Comparison of ENCODE assay signal across 8 cellular contexts in the genomic region with DNA sequence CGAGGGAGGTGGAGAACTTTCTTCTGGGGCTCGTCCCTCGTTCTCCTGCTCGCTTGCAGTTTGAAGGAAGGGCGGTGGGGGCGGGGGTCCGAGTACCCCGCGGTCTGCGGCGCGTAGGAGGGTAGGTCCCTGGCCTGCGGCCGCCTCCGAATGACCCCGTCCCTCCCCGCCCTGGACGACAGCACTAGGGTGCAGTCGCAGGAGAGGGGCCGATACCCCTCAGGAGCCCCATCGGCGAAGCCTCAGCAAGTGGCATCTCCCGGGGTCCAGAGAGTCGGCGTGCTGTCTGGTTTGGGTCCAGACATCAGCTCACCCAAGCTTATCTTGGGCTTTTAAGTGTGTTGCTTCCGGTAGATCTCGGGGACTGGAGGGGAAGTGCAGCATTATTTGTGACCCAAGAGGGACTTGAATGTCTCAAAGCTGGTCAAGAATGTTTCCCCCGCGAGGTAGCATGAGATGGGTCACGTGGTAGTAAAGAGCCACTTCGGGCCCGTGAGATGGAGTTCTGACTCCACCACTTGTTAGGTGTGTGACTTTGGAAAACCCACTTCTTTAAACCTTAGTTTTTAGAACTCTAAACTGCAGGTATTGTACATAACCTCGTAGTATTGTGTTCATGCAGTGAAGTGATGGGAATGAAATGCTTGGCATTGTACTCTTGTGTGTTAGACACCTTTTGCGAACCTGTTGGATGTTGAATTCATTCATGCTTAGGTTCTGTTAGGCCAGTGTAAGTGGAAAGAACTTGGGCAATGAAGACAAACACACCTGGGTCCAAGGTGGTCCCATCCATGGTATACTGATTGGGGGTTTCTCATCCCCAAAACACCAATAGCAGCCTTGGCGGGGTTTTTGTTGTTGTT. TPM values are rescaled to one million over a fixed set of nuclear protein-coding genes. Genes with fewer than 3 reads are reported as not detected.
DNase-seq lines count a peak whose midpoint lies in the region; ATAC-seq and TF ChIP-seq lines count a peak whose summit lies in the region.

No MANE protein-coding gene starts in this region.

- peaks cover 60% of the 10 kb centered on the region for H3K27me3 ChIP-seq in HUES64 (ENCODE audit: insufficient read depth, low read length)
- H3K27me3 ChIP-seq in mononuclear cell (ENCODE audit: insufficient read depth, low read length): no peaks in the 10 kb centered on the region
- H3K27me3 ChIP-seq in thymus (ENCODE audit: control insufficient read depth, insufficient read depth): peaks cover 5% of the 10 kb centered on the region

- peak; percentile 25 for ATAC-seq in WTC11

- H3K4me3 ChIP-seq in HUES64 (ENCODE audit: low read length) (peak overlapping the region; percentile 72), mononuclear cell (ENCODE audit: low read length) (peak overlapping the region; percentile 56), thymus (ENCODE audit: low read length) (peak overlapping the region; percentile 74)

- WGBS in HUES64: 17% methylated on average over 35 of the region's 35 CpGs
- 13% methylated on average over 35 of the region's 35 CpGs for WGBS in thymus

- H3K4me1 ChIP-seq in HUES64 (ENCODE audit: insufficient read depth, low read length): peaks cover 15% of the 10 kb centered on the region
- H3K4me1 ChIP-seq in mononuclear cell (ENCODE audit: insufficient read depth, low read length): peaks cover 13% of the 10 kb centered on the region
- H3K4me1 ChIP-seq in thymus (ENCODE audit: control insufficient read depth, insufficient read depth, low read length): peaks cover 3% of the 10 kb centered on the region

- no peaks in the 10 kb centered on the region for H3K9me3 ChIP-seq in HUES64 (ENCODE audit: insufficient read depth, low read depth, low read length)
- H3K9me3 ChIP-seq in mononuclear cell (ENCODE audit: low read depth, low read length): no peaks in the 10 kb centered on the region
- no peaks in the 10 kb centered on the region for H3K9me3 ChIP-seq in thymus (ENCODE audit: control insufficient read depth)

- H3K36me3 Mint-ChIP-seq in WTC11: no peaks in the 10 kb centered on the region

- H3K36me3 ChIP-seq in HUES64 (ENCODE audit: insufficient read depth, low read length) (no peaks in the 10 kb centered on the region), thymus (ENCODE audit: control insufficient read depth, insufficient read depth) (no peaks in the 10 kb centered on the region)

- DNase-seq in AML-193 (lab: John Stamatoyannopoulos, UW) (peak; percentile 69 to 81), GM19240 (ENCODE audit: insufficient read length, low spot score) (peak; percentile 11), WTC11 (ENCODE audit: low spot score) (peak; percentile 39), SW 1271 (lab: John Stamatoyannopoulos, UW) (no peak)
- DNase-seq in effector CD4-positive, alpha-beta T cell: peak; percentile 4

- H3K4me3 Mint-ChIP-seq in WTC11: peak overlapping the region; percentile 83

- peaks cover 51% of the 10 kb centered on the region for H3K27me3 Mint-ChIP-seq in WTC11 (ENCODE audit: low read depth)

- H3K4me1 Mint-ChIP-seq in WTC11: peaks cover 33% of the 10 kb centered on the region

- no peaks in the 10 kb centered on the region for H3K9me3 Mint-ChIP-seq in WTC11

- CTCF ChIA-PET in WTC11 (lab: Charles Lee): interaction anchor here (0.6 to 1.7 kb wide), 6 partner anchors 62 to 179 kb away, joined by 3 to 11 read pairs (median 4); no protein-coding TSS in a partner anchor

- H3K27ac ChIP-seq in HUES64 (ENCODE audit: low read depth, low read length): no peak overlapping the region
- H3K27ac ChIP-seq in thymus (ENCODE audit: low read depth): no peak overlapping the region

- no peak overlapping the region for H3K27ac Mint-ChIP-seq in WTC11

- no peak for TF ChIP-seq CTCF in WTC11 (IDR thresholded peaks at IDR 0.05)

- H3K9ac ChIP-seq in HUES64 (ENCODE audit: low read depth, low read length): peak overlapping the region; percentile 65

- POLR2A ChIA-PET in WTC11 (lab: Charles Lee): no interaction called here

TF ChIP-seq in WTC11, 78 proteins besides CTCF, POLR2A, EP300 and RAD21 (continues in another document):
- TF ChIP-seq ARID4B (CRISPR knock-in tag; IDR thresholded peaks at IDR 0.05; ENCODE audit: borderline replicate concordance): no peak
- peak; percentile 16; the same call in 1 of the 2 replicates for TF ChIP-seq HMGXB4 (CRISPR knock-in tag; IDR thresholded peaks at IDR 0.05)
- no peak for TF ChIP-seq GTF2I (CRISPR knock-in tag; conservative IDR thresholded peaks at IDR 0.05)
- TF ChIP-seq FOXJ3 (CRISPR knock-in tag; IDR thresholded peaks at IDR 0.05; ENCODE audit: borderline replicate concordance): no peak
- no peak for TF ChIP-seq NFATC4 (CRISPR knock-in tag; IDR thresholded peaks at IDR 0.05)
- no peak for TF ChIP-seq SMAD3 (CRISPR knock-in tag; IDR thresholded peaks at IDR 0.05; ENCODE audit: borderline replicate concordance)
- no peak; the same call in 1 of the 2 replicates for TF ChIP-seq TEAD1 (CRISPR knock-in tag; IDR thresholded peaks at IDR 0.05)
- no peak for TF ChIP-seq ZNF317 (CRISPR knock-in tag; IDR thresholded peaks at IDR 0.05; ENCODE audit: borderline replicate concordance, low read depth)
- no peak for TF ChIP-seq IRF2 (CRISPR knock-in tag; IDR thresholded peaks at IDR 0.05; ENCODE audit: borderline replicate concordance, low read depth)
- no peak for TF ChIP-seq NR3C1 (CRISPR knock-in tag; conservative IDR thresholded peaks at IDR 0.05; ENCODE audit: low read depth)
- no peak for TF ChIP-seq FOXP1 (CRISPR knock-in tag; IDR thresholded peaks at IDR 0.05; ENCODE audit: borderline replicate concordance)
- no peak for TF ChIP-seq KAT7 (CRISPR knock-in tag; IDR thresholded peaks at IDR 0.05; ENCODE audit: borderline replicate concordance)
- no peak for TF ChIP-seq TEAD4 (CRISPR knock-in tag; IDR thresholded peaks at IDR 0.05)
- TF ChIP-seq ATF3 (CRISPR knock-in tag; conservative IDR thresholded peaks at IDR 0.05): no peak

RNA-seq across cellular contexts. Expression of gene ANKRD6, which starts 0.9 kb away (rescaled TPM):
- polyA plus RNA-seq in HUES64 (2013, experiment 1 of 2): 7.8 TPM
- polyA plus RNA-seq in HUES64 (2013, experiment 2 of 2): 6.6 TPM
- 10.9 to 13.9 TPM (median 12.6 TPM) in 3 replicates for total RNA-seq in WTC11 (2021)
- total RNA-seq in mononuclear cell: 1.8 TPM
- polyA plus RNA-seq in thymus: 12.3 TPM

RNA-seq across cellular contexts. Expression of gene RRAGD, which starts 21.8 kb away (rescaled TPM):
- 9.9 TPM for polyA plus RNA-seq in HUES64 (2013, experiment 1 of 2)
- polyA plus RNA-seq in HUES64 (2013, experiment 2 of 2): 10.5 TPM
- total RNA-seq in WTC11 (2021) (14.1 to 25.4 TPM (median 18.0 TPM) in 3 replicates), mononuclear cell (6.8 TPM)
- 13.0 TPM for polyA plus RNA-seq in thymus

Comparison
In these comparisons a context has a peak if more than half of its experiments do, and no peak if none do; other contexts are left out.
1. DNase-seq: peak in AML-193 (2 of 2), GM19240 (single experiment), WTC11 (single experiment) and effector CD4-positive, alpha-beta T cell (single experiment); none in SW 1271 (0 of 2).
2. Peak in every context shown above with its lines, with median percentiles within 50 percentile points of each other: H3K4me3 ChIP-seq.